In genomic region chr16:2867987-2868789, GRCh38 we compare ENCODE assay signal across 8 cellular contexts. TPM values are rescaled to one million over a fixed set of nuclear protein-coding genes. Genes with fewer than 3 reads are reported as not detected.
A peak's percentile ranks its signal among the peaks of the same experiment; 100 is the strongest.
DNase-seq lines count a peak whose midpoint lies in the region; ATAC-seq and TF ChIP-seq lines count a peak whose summit lies in the region.

No MANE protein-coding gene starts in this region.

- no peaks in the 10 kb centered on the region for H3K36me3 Mint-ChIP-seq in activated naive CD4-positive, alpha-beta T cell treated with anti-CD3 and anti-CD28 coated beads, Interleukin-2, amount 50 U/mL, for 72 hours

- H3K27ac Mint-ChIP-seq in activated naive CD4-positive, alpha-beta T cell treated with anti-CD3 and anti-CD28 coated beads, Interleukin-2, amount 50 U/mL, for 72 hours: peak overlapping the region; percentile 87 to 95

- no peaks in the 10 kb centered on the region for H3K9me3 Mint-ChIP-seq in activated naive CD4-positive, alpha-beta T cell treated with anti-CD3 and anti-CD28 coated beads, Interleukin-2, amount 50 U/mL, for 72 hours

- H3K4me3 ChIP-seq in SK-N-MC: peak overlapping the region; percentile 97
- peak overlapping the region; percentile 46 to 90 for H3K4me3 ChIP-seq in testis

- WGBS in testis, 2 donors: 0 to 1% methylated on average over 42 to 45 of the region's 45 CpGs

- intact Hi-C loops in testis (cut with DNase I; ENCODE audit: low total_unique reads): no loop called here

- H3K36me3 ChIP-seq in SK-N-MC (ENCODE audit: insufficient read depth, low read length) (no peaks in the 10 kb centered on the region), testis (ENCODE audit: low read depth, missing control alignments) (no peaks in the 10 kb centered on the region)

- TF ChIP-seq CTCF in omental fat pad (IDR thresholded peaks at IDR 0.05): peak in 2 of 3 donors; percentile 67 to 92
- peak; percentile 95 to 97 (median 97) for TF ChIP-seq CTCF in testis (IDR thresholded peaks at IDR 0.05)

- H3K4me1 ChIP-seq in testis: peaks cover 8% of the 10 kb centered on the region

- H3K27ac ChIP-seq in SK-N-MC (peak overlapping the region; percentile 82), testis (peak overlapping the region; percentile 70 to 92)

- H3K9ac ChIP-seq in SK-N-MC (ENCODE audit: insufficient read length): peak overlapping the region; percentile 86

- H3K27me3 ChIP-seq in testis: no peaks in the 10 kb centered on the region

- H3K9me3 ChIP-seq in SK-N-MC (ENCODE audit: low read depth, low read length) (no peaks in the 10 kb centered on the region), testis (no peaks in the 10 kb centered on the region)

- ATAC-seq in activated naive CD4-positive, alpha-beta T cell treated with anti-CD3 and anti-CD28 coated beads, Interleukin-2, amount 50 U/mL, for 72 hours: peak; percentile 90 to 96
- ATAC-seq in omental fat pad (ENCODE audit: low FRiP score): peak; percentile 97

- peak; percentile 58 for DNase-seq in GM04503 (ENCODE audit: low read depth)
- DNase-seq in HEK293T (ENCODE audit: extremely low spot score): peak; percentile 95
- DNase-seq in NAMALWA (ENCODE audit: low spot score): peak; percentile 95
- peak; percentile 44 for DNase-seq in SK-N-MC (ENCODE audit: low read depth, low spot score)
- peak; percentile 97 to 99 for DNase-seq in activated naive CD4-positive, alpha-beta T cell treated with anti-CD3 and anti-CD28 coated beads, Interleukin-2, amount 50 U/mL, for 72 hours (ENCODE audit: low spot score in 2 of 2)
- peak; percentile 92 for DNase-seq in glomerular visceral epithelial cell (ENCODE audit: extremely low spot score)
- DNase-seq in omental fat pad (ENCODE audit: low spot score): peak; percentile 97
- DNase-seq in testis: peak; percentile 97

- CTCF ChIA-PET in HEK293T (lab: Yijun Ruan, JAX): interaction anchor here (0.6 to 2.0 kb wide), 8 partner anchors 12 to 67 kb away, joined by 3 to 17 read pairs (median 4); partner anchors contain the start of gene FLYWCH2

- no peak for TF ChIP-seq POLR2A in testis (IDR thresholded peaks at IDR 0.05)

- POLR2A ChIA-PET in HEK293T (lab: Yijun Ruan, JAX): interaction anchor here (0.6 to 2.4 kb wide), 23 partner anchors 9 to 186 kb away, joined by 3 to 30 read pairs (median 4); partner anchors contain the start of genes FLYWCH1, FLYWCH2, KCTD5 and PKMYT1

TF ChIP-seq in HEK293T, 16 proteins besides CTCF, POLR2A, EP300 and RAD21:
- TF ChIP-seq ZNF384 (IDR thresholded peaks at IDR 0.05): no peak
- TF ChIP-seq CTBP1 (IDR thresholded peaks at IDR 0.05; ENCODE audit: borderline replicate concordance): no peak
- no peak for TF ChIP-seq SUZ12 (IDR thresholded peaks at IDR 0.05)
- TF ChIP-seq LEF1 (IDR thresholded peaks at IDR 0.05; ENCODE audit: borderline replicate concordance): no peak
- TF ChIP-seq ELF4 (IDR thresholded peaks at IDR 0.05): peak; percentile 69
- TF ChIP-seq FOXA1 (IDR thresholded peaks at IDR 0.05): no peak
- peak; percentile 71 for TF ChIP-seq L3MBTL2 (conservative IDR thresholded peaks at IDR 0.05)
- TF ChIP-seq FOXK2 (IDR thresholded peaks at IDR 0.05): no peak

RNA-seq across cellular contexts. Expression of gene PRSS22, which starts 10.2 kb away (rescaled TPM):
- total RNA-seq in activated naive CD4-positive, alpha-beta T cell treated with anti-CD3 and anti-CD28 coated beads, Interleukin-2, amount 50 U/mL, for 72 hours: under 1 TPM in 1 of 2 donors, not detected in 1; 0.34 TPM
- total RNA-seq in omental fat pad (not detected), testis (not detected)
- 0.38 TPM for polyA plus RNA-seq in testis (ENCODE audit: insufficient read depth, low read depth, low replicate concordance)

RNA-seq across cellular contexts. Expression of gene FLYWCH2, which starts 14.8 kb away (rescaled TPM):
- total RNA-seq in activated naive CD4-positive, alpha-beta T cell treated with anti-CD3 and anti-CD28 coated beads, Interleukin-2, amount 50 U/mL, for 72 hours: 10 to 100 TPM in 1 of 2 donors, 1 to 10 TPM in 1; 9.4 to 17.4 TPM
- total RNA-seq in omental fat pad (10 to 100 TPM; 22.1 to 78.7 (median 37.3) TPM), testis (10 to 100 TPM; 96.1 to 96.5 TPM)
- polyA plus RNA-seq in testis (ENCODE audit: insufficient read depth, low read depth, low replicate concordance): 42.3 TPM

RNA-seq across cellular contexts. Expression of gene ZG16B, which starts 38.1 kb away (rescaled TPM):
- 1 to 10 TPM in 1 of 2 donors, under 1 TPM in 1; 0.48 to 1.4 TPM for total RNA-seq in activated naive CD4-positive, alpha-beta T cell treated with anti-CD3 and anti-CD28 coated beads, Interleukin-2, amount 50 U/mL, for 72 hours
- total RNA-seq in omental fat pad (1 to 10 TPM in 1 of 4 donors, not detected in 3; 1.0 TPM), testis (1 to 10 TPM; 1.7 to 3.5 TPM)
- polyA plus RNA-seq in testis (ENCODE audit: insufficient read depth, low read depth, low replicate concordance): 1.8 TPM

RNA-seq across cellular contexts. Expression of gene FLYWCH1, which starts 43.5 kb away (rescaled TPM):
- total RNA-seq in activated naive CD4-positive, alpha-beta T cell treated with anti-CD3 and anti-CD28 coated beads, Interleukin-2, amount 50 U/mL, for 72 hours: 10 to 100 TPM; 28.8 to 55.4 TPM
- total RNA-seq in omental fat pad (10 to 100 TPM; 14.8 to 45.6 (median 26.6) TPM), testis (10 to 100 TPM; 26.7 to 31.0 TPM)
- 12.5 TPM for polyA plus RNA-seq in testis (ENCODE audit: insufficient read depth, low read depth, low replicate concordance)

RNA-seq across cellular contexts. Expression of gene PRSS21, which starts 51.2 kb away (rescaled TPM):
- total RNA-seq in activated naive CD4-positive, alpha-beta T cell treated with anti-CD3 and anti-CD28 coated beads, Interleukin-2, amount 50 U/mL, for 72 hours: 1 to 10 TPM; 1.8 to 2.4 TPM
- 1 to 10 TPM in 1 of 4 donors, under 1 TPM in 1, not detected in 2; 0.65 to 1.0 TPM for total RNA-seq in omental fat pad
- total RNA-seq in testis: 100 to 1,000 TPM in 1 of 2 donors, 10 to 100 TPM in 1; 62.5 to 130 TPM
- polyA plus RNA-seq in testis (ENCODE audit: insufficient read depth, low read depth, low replicate concordance): 153 TPM

Comparison
In these comparisons a context has a peak if more than half of its experiments do, and no peak if none do; other contexts are left out.
1. Peak in every context shown above with its lines: DNase-seq, ATAC-seq, H3K4me3 ChIP-seq and H3K27ac ChIP-seq.
2. DNase-seq: peak in every context shown above with its lines; median percentile 98 in activated naive CD4-positive, alpha-beta T cell treated with anti-CD3 and anti-CD28 coated beads, Interleukin-2, amount 50 U/mL, for 72 hours; 97 in omental fat pad; 97 in testis; 95 in HEK293T; 95 in NAMALWA; 92 in glomerular visceral epithelial cell; 58 in GM04503; 44 in SK-N-MC.